In the genomic region with DNA sequence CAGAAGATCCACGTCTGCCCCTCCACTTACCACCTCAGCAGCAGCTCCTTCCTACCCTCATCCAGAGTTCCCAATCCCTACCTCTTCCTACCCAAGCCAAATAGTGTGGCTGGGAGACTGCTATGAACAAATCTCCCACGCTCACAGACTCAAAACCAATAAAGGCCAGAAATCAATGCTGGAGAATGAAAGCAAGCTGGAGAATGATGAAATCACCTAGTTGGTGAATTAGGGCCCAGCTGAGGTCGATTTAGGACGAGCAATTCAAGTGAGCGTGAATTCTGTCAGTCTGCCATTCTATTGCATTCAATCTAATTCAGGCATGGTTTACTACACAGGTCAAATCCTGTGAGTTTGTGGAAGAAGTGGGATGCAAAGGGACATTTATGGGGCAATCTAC, we compare ENCODE assay signal across 14 cellular contexts.
"Had no signal": no experiment of that assay in that cellular context is flagged by ENCODE, and none has a peak within 500 bp of the region (broad histone marks: within the 10 kb centered on the region; RNA-seq: fewer than 3 reads in every experiment).

No MANE protein-coding gene starts in this region.

- H3K4me2 ChIP-seq: SK-N-SH had no signal

- H3K27me3 ChIP-seq: breast epithelium, Peyer's patch, SJCRH30 had no signal

- H3K27me3 Mint-ChIP-seq: activated naive CD8-positive, alpha-beta T cell treated with anti-CD3 and anti-CD28 coated beads for 36 hours had no signal

- H3K9me2 ChIP-seq: SK-N-SH had no signal

- H3K9ac ChIP-seq: SK-N-SH had no signal

- H3K9me3 ChIP-seq: breast epithelium, Peyer's patch, SJCRH30, SK-N-SH had no signal

- H3K27ac Mint-ChIP-seq: activated CD4-positive, alpha-beta T cell treated with anti-CD3 and anti-CD28 coated beads for 36 hours; activated CD8-positive, alpha-beta T cell treated with anti-CD3 and anti-CD28 coated beads for 36 hours; activated naive CD4-positive, alpha-beta T cell treated with anti-CD3 and anti-CD28 coated beads, Interleukin-2, amount 10 ng/mL, durations not matched to agents 7 days and 5 days; activated naive CD8-positive, alpha-beta T cell treated with anti-CD3 and anti-CD28 coated beads for 36 hours; activated T-cell treated with anti-CD3 and anti-CD28 coated beads, Interleukin-2, amount 50 U/mL, for 72 hours; activated T-helper 2 cell treated with anti-CD3 and anti-CD28 coated beads, Interferon-gamma antibody, Interleukin-2, Interleukin-4, amounts not matched to agents 10 μg/mL and 5 μg/mL and 100 μg/mL, durations not matched to agents 14 hours and 24 hours and 36 hours; T-helper 2 cell treated with Interferon-gamma antibody and Interleukin-4, amounts not matched to agents 5 μg/mL and 100 μg/mL, for 36 hours had no signal

- H3K4me3 Mint-ChIP-seq: activated CD4-positive, alpha-beta T cell treated with anti-CD3 and anti-CD28 coated beads for 36 hours; activated CD8-positive, alpha-beta T cell treated with anti-CD3 and anti-CD28 coated beads for 36 hours; activated naive CD4-positive, alpha-beta T cell treated with anti-CD3 and anti-CD28 coated beads, Interleukin-2, amount 10 ng/mL, durations not matched to agents 7 days and 5 days; activated naive CD8-positive, alpha-beta T cell treated with anti-CD3 and anti-CD28 coated beads for 36 hours; activated T-cell treated with anti-CD3 and anti-CD28 coated beads, Interleukin-2, amount 50 U/mL, for 72 hours; T-helper 2 cell treated with Interferon-gamma antibody and Interleukin-4, amounts not matched to agents 5 μg/mL and 100 μg/mL, for 36 hours had no signal

- H3K4me3 ChIP-seq: breast epithelium, Peyer's patch, SJCRH30 had no signal

- DNase-seq: NCI-H1436 treated with DMSO at 0.1 percent for 48 hours, SK-N-SH had no signal

- H3K4me1 Mint-ChIP-seq: activated CD4-positive, alpha-beta T cell treated with anti-CD3 and anti-CD28 coated beads for 36 hours; activated naive CD4-positive, alpha-beta T cell treated with anti-CD3 and anti-CD28 coated beads, Interleukin-2, amount 10 ng/mL, durations not matched to agents 7 days and 5 days; activated naive CD8-positive, alpha-beta T cell treated with anti-CD3 and anti-CD28 coated beads for 36 hours had no signal

- H3K4me1 ChIP-seq: breast epithelium, Peyer's patch had no signal

- H3K9me3 Mint-ChIP-seq: activated CD8-positive, alpha-beta T cell treated with anti-CD3 and anti-CD28 coated beads for 36 hours; activated naive CD4-positive, alpha-beta T cell treated with anti-CD3 and anti-CD28 coated beads, Interleukin-2, amount 10 ng/mL, durations not matched to agents 7 days and 5 days; activated naive CD8-positive, alpha-beta T cell treated with anti-CD3 and anti-CD28 coated beads for 36 hours; activated T-cell treated with anti-CD3 and anti-CD28 coated beads, Interleukin-2, amount 50 U/mL, for 72 hours; activated T-helper 2 cell treated with anti-CD3 and anti-CD28 coated beads, Interferon-gamma antibody, Interleukin-2, Interleukin-4, amounts not matched to agents 10 μg/mL and 5 μg/mL and 100 μg/mL, durations not matched to agents 14 hours and 24 hours and 36 hours; T-helper 2 cell treated with Interferon-gamma antibody and Interleukin-4, amounts not matched to agents 5 μg/mL and 100 μg/mL, for 36 hours had no signal

- H3K27ac ChIP-seq: breast epithelium, Peyer's patch, RWPE1, SJCRH30, WERI-Rb-1 had no signal
